9 cellular contexts compared by ENCODE assay signal in genomic region chr4:69823481-69824186, GRCh38. TPM values are rescaled to one million over a fixed set of nuclear protein-coding genes. Genes with fewer than 3 reads are reported as not detected.
DNase-seq lines count a peak whose midpoint lies in the region; ATAC-seq, FAIRE-seq and TF ChIP-seq lines count a peak whose summit lies in the region.
"Had no signal": no experiment of that assay in that cellular context is flagged by ENCODE, and none has a peak within 500 bp of the region (broad histone marks: within the 10 kb centered on the region; RNA-seq: fewer than 3 reads in every experiment).

No MANE protein-coding gene starts in this region.

- POLR2A ChIA-PET in activated CD4-positive, alpha-beta T cell treated with anti-CD3 and anti-CD28 coated beads, Interleukin-2, amount 10 ng/mL, durations not matched to agents 7 days and 5 days (lab: Charles Lee): no interaction called here

- H3K4me3 ChIP-seq in gastroesophageal sphincter: no peak overlapping the region

- no peak overlapping the region for H3K4me3 Mint-ChIP-seq in activated CD4-positive, alpha-beta T cell treated with anti-CD3 and anti-CD28 coated beads, Interleukin-2, amount 10 ng/mL, durations not matched to agents 7 days and 5 days

- 48 to 65% methylated on average over 5 to 6 of the region's 8 CpGs for WGBS in gastroesophageal sphincter (ENCODE audit: low coverage in 1 of 2), 2 donors

- ATAC-seq in HG02798 (IDR thresholded peaks at IDR 0.05; ENCODE audit: poor library complexity, unreplicated experiment): peak; percentile 95
- ATAC-seq in gastroesophageal sphincter: peak; percentile 36

- peak; percentile 85 for TF ChIP-seq CTCF in 22Rv1 (IDR thresholded peaks at IDR 0.05)
- TF ChIP-seq CTCF in gastroesophageal sphincter (IDR thresholded peaks at IDR 0.05): no peak

- FAIRE-seq in GM12892 (lab: Jason Lieb, UNC): peak; percentile 61
- FAIRE-seq: GM18507 had no signal

- no peaks in the 10 kb centered on the region for H3K36me3 ChIP-seq in gastroesophageal sphincter

- no peaks in the 10 kb centered on the region for H3K9me3 ChIP-seq in gastroesophageal sphincter

- H3K4me1 ChIP-seq in gastroesophageal sphincter: no peaks in the 10 kb centered on the region

- no peak overlapping the region for H3K27ac Mint-ChIP-seq in activated CD4-positive, alpha-beta T cell treated with anti-CD3 and anti-CD28 coated beads, Interleukin-2, amount 10 ng/mL, durations not matched to agents 7 days and 5 days

- TF ChIP-seq POLR2A in GM12892 (IDR thresholded peaks at IDR 0.05; ENCODE audit: low read depth, low read length) (no peak), gastroesophageal sphincter (IDR thresholded peaks at IDR 0.05) (no peak)

- H3K27ac ChIP-seq in 22Rv1: peak overlapping the region; percentile 26; the same call in 1 of the 2 replicates
- no peak overlapping the region for H3K27ac ChIP-seq in gastroesophageal sphincter

- no peak for DNase-seq in GM12892 (ENCODE audit: insufficient read length)
- peak; percentile 63 for DNase-seq in NCI-H1436 (lab: John Stamatoyannopoulos, UW)
- peak; percentile 69 for DNase-seq in activated CD4-positive, alpha-beta T cell treated with anti-CD3 and anti-CD28 coated beads, Interleukin-2, amount 10 ng/mL, durations not matched to agents 7 days and 5 days
- DNase-seq in stimulated activated CD4-positive, alpha-beta T cell treated with anti-CD3 and anti-CD28 coated beads, TNF-alpha, amount 100 ng/mL, for 48 hours (ENCODE audit: low read depth in 3 of 3): peak in 2 of 3 donors; percentile 5 to 28
- no peak for DNase-seq in cortex of kidney (lab: John Stamatoyannopoulos, UW)

- H3K36me3 Mint-ChIP-seq in activated CD4-positive, alpha-beta T cell treated with anti-CD3 and anti-CD28 coated beads, Interleukin-2, amount 10 ng/mL, durations not matched to agents 7 days and 5 days (ENCODE audit: low read depth): no peaks in the 10 kb centered on the region

- H3K27me3 Mint-ChIP-seq in activated CD4-positive, alpha-beta T cell treated with anti-CD3 and anti-CD28 coated beads, Interleukin-2, amount 10 ng/mL, durations not matched to agents 7 days and 5 days: no peaks in the 10 kb centered on the region

- peaks cover 6% of the 10 kb centered on the region for H3K4me1 Mint-ChIP-seq in activated CD4-positive, alpha-beta T cell treated with anti-CD3 and anti-CD28 coated beads, Interleukin-2, amount 10 ng/mL, durations not matched to agents 7 days and 5 days

- H3K9me3 Mint-ChIP-seq in activated CD4-positive, alpha-beta T cell treated with anti-CD3 and anti-CD28 coated beads, Interleukin-2, amount 10 ng/mL, durations not matched to agents 7 days and 5 days: no peaks in the 10 kb centered on the region

- no peaks in the 10 kb centered on the region for H3K27me3 ChIP-seq in gastroesophageal sphincter

- CTCF ChIA-PET in activated CD4-positive, alpha-beta T cell treated with anti-CD3 and anti-CD28 coated beads, Interleukin-2, amount 10 ng/mL, durations not matched to agents 7 days and 5 days (lab: Charles Lee): interaction anchor here (0.5 to 1.6 kb wide), 4 partner anchors 11 to 1587 kb away, joined by 3 to 6 read pairs (median 3); no protein-coding TSS in a partner anchor

- TF ChIP-seq EP300 in gastroesophageal sphincter (IDR thresholded peaks at IDR 0.05): no peak

RNA-seq across cellular contexts. Expression of gene SULT1E1, which starts 36.3 kb away (rescaled TPM):
- polyA plus RNA-seq in GM12892 (2012; ENCODE audit: missing spikeins): not detected
- total RNA-seq in activated CD4-positive, alpha-beta T cell treated with anti-CD3 and anti-CD28 coated beads, Interleukin-2, amount 10 ng/mL, durations not matched to agents 7 days and 5 days: not detected
- not detected for total RNA-seq in gastroesophageal sphincter

Comparison
In these comparisons a context has a peak if more than half of its experiments do, and no peak if none do; other contexts are left out.
1. DNase-seq: peak in NCI-H1436 (single experiment), activated CD4-positive, alpha-beta T cell treated with anti-CD3 and anti-CD28 coated beads, Interleukin-2, amount 10 ng/mL, durations not matched to agents 7 days and 5 days (single experiment) and stimulated activated CD4-positive, alpha-beta T cell treated with anti-CD3 and anti-CD28 coated beads, TNF-alpha, amount 100 ng/mL, for 48 hours (2 of 3); none in GM12892 (single experiment) and cortex of kidney (single experiment).